Comparison of ENCODE assay signal across 16 cellular contexts in genomic region chr5:130316971-130317421, GRCh38.
DNase-seq lines count a peak whose midpoint lies in the region; ATAC-seq and TF ChIP-seq lines count a peak whose summit lies in the region.
"Had no signal": no experiment of that assay in that cellular context is flagged by ENCODE, and none has a peak within 500 bp of the region (broad histone marks: within the 10 kb centered on the region; RNA-seq: fewer than 3 reads in every experiment).

No MANE protein-coding gene starts in this region.

- H3K36me3 ChIP-seq in ectodermal cell (ENCODE audit: control insufficient read depth, insufficient read depth, low read length) (no peaks in the 10 kb centered on the region), vagina (no peaks in the 10 kb centered on the region)
- H3K36me3 ChIP-seq: neutrophil, thoracic aorta had no signal

- no peak for TF ChIP-seq POLR2A in vagina (IDR thresholded peaks at IDR 0.05)

- 31 to 49% methylated on average over 4 to 5 of the region's 5 CpGs for WGBS in ectodermal cell, 2 experiments

- no peak for DNase-seq in vagina (ENCODE audit: extremely low spot score in 2 of 2)
- DNase-seq in HT-29 (ENCODE audit: low spot score), result no peak
- DNase-seq in hepatic stellate cell (ENCODE audit: low spot score), result no peak
- no peak for DNase-seq in NCI-H446 treated with DMSO at 0.1 percent for 48 hours (lab: John Stamatoyannopoulos, UW)
- DNase-seq: activated naive CD8-positive, alpha-beta T cell treated with anti-CD3 and anti-CD28 coated beads, Interleukin-2, amount 10 ng/mL, durations not matched to agents 7 days and 5 days; IMR-90; left ventricle myocardium superior; NCI-H187; SK-N-SH had no signal

- H3K27ac ChIP-seq in ectodermal cell (ENCODE audit: insufficient read depth, low read depth, low read length, poor library complexity, severe bottlenecking) (peak overlapping the region; percentile 44), vagina (no peak overlapping the region)
- H3K27ac ChIP-seq: coronary artery, neutrophil, thoracic aorta, VCaP had no signal

- H3K4me3 ChIP-seq in ectodermal cell (ENCODE audit: insufficient read depth, low read depth, low read length), result no peak overlapping the region
- no peak overlapping the region for H3K4me3 ChIP-seq in vagina
- H3K4me3 ChIP-seq: coronary artery, thoracic aorta had no signal

- no peaks in the 10 kb centered on the region for H3K9me3 ChIP-seq in ectodermal cell (ENCODE audit: control insufficient read depth, low read length)
- H3K9me3 ChIP-seq in vagina, result no peaks in the 10 kb centered on the region
- H3K9me3 ChIP-seq: SK-N-SH, thoracic aorta had no signal

- H3K27me3 ChIP-seq in ectodermal cell (ENCODE audit: control insufficient read depth, insufficient read depth, low read length, poor library complexity, severe bottlenecking) (no peaks in the 10 kb centered on the region), vagina (no peaks in the 10 kb centered on the region)
- H3K27me3 ChIP-seq: neutrophil had no signal

- intact Hi-C loops in vagina (cut with DNase I), result no loop called here

- no peak for TF ChIP-seq CTCF in vagina (IDR thresholded peaks at IDR 0.05)

- peaks cover 8% of the 10 kb centered on the region for H3K4me1 ChIP-seq in ectodermal cell (ENCODE audit: control insufficient read depth, insufficient read depth, low read length)
- no peaks in the 10 kb centered on the region for H3K4me1 ChIP-seq in vagina

- ATAC-seq in GM19438 (IDR thresholded peaks at IDR 0.05; ENCODE audit: low read depth, unreplicated experiment), result peak; percentile 68
- peak; percentile 79 for ATAC-seq in HG03135 (IDR thresholded peaks at IDR 0.05; ENCODE audit: unreplicated experiment)
- ATAC-seq: left ventricle myocardium superior had no signal
